In genomic region chr15:26983822-26984221, GRCh38 we compare ENCODE assay signal across 25 cellular contexts. TPM values are rescaled to one million over a fixed set of nuclear protein-coding genes. Genes with fewer than 3 reads are reported as not detected.
DNase-seq lines count a peak whose midpoint lies in the region; ATAC-seq, FAIRE-seq and TF ChIP-seq lines count a peak whose summit lies in the region.
"Had no signal": no experiment of that assay in that cellular context is flagged by ENCODE, and none has a peak within 500 bp of the region (broad histone marks: within the 10 kb centered on the region; RNA-seq: fewer than 3 reads in every experiment).

No MANE protein-coding gene starts in this region.

- H3K27ac ChIP-seq in PC-3 (ENCODE audit: low read length), result no peak overlapping the region
- no peak overlapping the region for H3K27ac ChIP-seq in vagina
- H3K27ac ChIP-seq: breast epithelium, SJSA1, tibial nerve had no signal

- H3K9ac ChIP-seq in PC-3 (ENCODE audit: low read length), result no peak overlapping the region

- no TSS peak for BruUV-seq in PC-3 (replicated peaks; lab: Mats Ljungman, UMichigan)

- no peaks in the 10 kb centered on the region for H3F3A ChIP-seq in PC-3 (ENCODE audit: low read length, unreplicated experiment)

- ATAC-seq in PC-3, result no peak
- no peak for ATAC-seq in HG03565 (IDR thresholded peaks at IDR 0.05; ENCODE audit: unreplicated experiment)
- ATAC-seq in HG03469 (IDR thresholded peaks at IDR 0.05; ENCODE audit: unreplicated experiment), result no peak
- ATAC-seq: activated CD4-positive, CD25-positive, alpha-beta regulatory T cell treated with anti-CD3 and anti-CD28 coated beads, Interleukin-2, amount 50 U/mL, for 24 hours; activated CD8-positive, alpha-beta memory T cell treated with anti-CD3 and anti-CD28 coated beads, Interleukin-2, amount 10 ng/mL, durations not matched to agents 7 days and 5 days; HepG2; sciatic nerve had no signal

- POLR2A ChIA-PET in PC-3 (lab: Charles Lee; ENCODE audit: unreplicated experiment), result no interaction called here

- H4K20me1 ChIP-seq in PC-3 (ENCODE audit: low read length), result no peaks in the 10 kb centered on the region

- FAIRE-seq in D721Med (lab: Jason Lieb, UNC), result no peak
- FAIRE-seq: G401.6, GM19239, H54, HepG2 had no signal

- intact Hi-C loops in PC-3 (cut with micrococcal nuclease) (no loop called here), vagina (cut with DNase I) (no loop called here)

- peak; percentile 16 for TF ChIP-seq CTCF in D721Med (IDR thresholded peaks at IDR 0.05; ENCODE audit: insufficient read depth, missing control alignments)
- peak; percentile 30; the same call in 1 of the 2 replicates for TF ChIP-seq CTCF in PC-3 (conservative IDR thresholded peaks at IDR 0.05; ENCODE audit: low read depth, low read length)
- no peak for TF ChIP-seq CTCF in vagina (IDR thresholded peaks at IDR 0.05)

- CTCF ChIA-PET in PC-3 (lab: Charles Lee), result no interaction called here

- DNase-seq in D721Med (ENCODE audit: insufficient read length, low spot score), result no peak
- DNase-seq in HT-29 (ENCODE audit: low spot score), result peak; percentile 7
- DNase-seq in PC-3, result no peak
- DNase-seq in iPS-NIHi7 (ENCODE audit: extremely low spot score), result peak; percentile 67
- DNase-seq in vagina (ENCODE audit: extremely low spot score in 2 of 2), result no peak
- DNase-seq: activated CD8-positive, alpha-beta memory T cell treated with anti-CD3 and anti-CD28 coated beads, Interleukin-2, amount 10 ng/mL, durations not matched to agents 7 days and 5 days; Caco-2; foreskin fibroblast; hippocampal formation; kidney glomerular epithelial cell; mammary epithelial cell; NCI-H2029; stimulated activated CD4-positive, alpha-beta T cell treated with anti-CD3 and anti-CD28 coated beads, Interleukin-1b, Interleukin-23, amount 100 ng/mL, for 48 hours had no signal

- H3K79me2 ChIP-seq in PC-3 (ENCODE audit: low read length), result no peaks in the 10 kb centered on the region

- H3K9me3 ChIP-seq in PC-3 (ENCODE audit: low read length), result peaks cover 6% of the 10 kb centered on the region; the same call in 1 of the 2 replicates
- H3K9me3 ChIP-seq in vagina, result no peaks in the 10 kb centered on the region
- H3K9me3 ChIP-seq: SJSA1 had no signal

- H2AFZ ChIP-seq in PC-3 (ENCODE audit: low read length), result no peak overlapping the region

- no peak overlapping the region for H3K4me2 ChIP-seq in PC-3 (ENCODE audit: low read length)

- H3K4me3 ChIP-seq in PC-3 (ENCODE audit: low read length) (no peak overlapping the region), vagina (no peak overlapping the region)
- H3K4me3 ChIP-seq: breast epithelium, SJSA1, tibial nerve had no signal

- no peaks in the 10 kb centered on the region for H3K9me2 ChIP-seq in PC-3 (replicated peaks; ENCODE audit: low read length)

- no peaks in the 10 kb centered on the region for H3K27me3 ChIP-seq in PC-3 (ENCODE audit: low read length)
- no peaks in the 10 kb centered on the region for H3K27me3 ChIP-seq in vagina
- H3K27me3 ChIP-seq: breast epithelium, SJSA1, tibial nerve had no signal

- TF ChIP-seq POLR2A in vagina (IDR thresholded peaks at IDR 0.05), result no peak

- no peaks in the 10 kb centered on the region for H3K4me1 ChIP-seq in PC-3 (ENCODE audit: insufficient read depth, low read length)
- no peaks in the 10 kb centered on the region for H3K4me1 ChIP-seq in vagina
- H3K4me1 ChIP-seq: breast epithelium, Caco-2, SJSA1, tibial nerve had no signal

- H3K36me3 ChIP-seq in PC-3 (ENCODE audit: low read depth, low read length), result no peaks in the 10 kb centered on the region
- H3K36me3 ChIP-seq in vagina, result no peaks in the 10 kb centered on the region
- H3K36me3 ChIP-seq: breast epithelium, SJSA1, tibial nerve had no signal

RNA-seq across cellular contexts. Expression of gene GABRG3, which starts 12.8 kb away (rescaled TPM):
- total RNA-seq in HT-29 (2014; rRNA removed; shearing (Covaris generic)), result not detected in 2 replicates
- 0.11 and 2.0 TPM in 2 replicates for total RNA-seq in PC-3 (2014; rRNA removed)
- not detected for total RNA-seq in vagina
- total RNA-seq: activated CD8-positive, alpha-beta memory T cell treated with anti-CD3 and anti-CD28 coated beads, Interleukin-2, amount 10 ng/mL, durations not matched to agents 7 days and 5 days; Caco-2; HepG2; mammary epithelial cell; osteoblast; sciatic nerve; SJSA1; tibial nerve had no signal

Comparison
In these comparisons a context has a peak if more than half of its experiments do, and no peak if none do; other contexts are left out.
1. DNase-seq: peak in HT-29 (single experiment) and iPS-NIHi7 (single experiment); none in D721Med (single experiment), PC-3 (single experiment) and vagina (0 of 2).
2. CTCF ChIP-seq: peak in D721Med (single experiment) and PC-3 (single experiment); none in vagina (0 of 3).